Comparison of ENCODE assay signal across 8 cellular contexts in genomic region chr9:129384138-129384886, GRCh38.
A peak's percentile ranks its signal among the peaks of the same experiment; 100 is the strongest.
DNase-seq lines count a peak whose midpoint lies in the region; ATAC-seq and TF ChIP-seq lines count a peak whose summit lies in the region.

No MANE protein-coding gene starts in this region.

- H3K4me3 ChIP-seq in RWPE2 (ENCODE audit: severe bottlenecking) (no peak overlapping the region), epithelial cell of proximal tubule (ENCODE audit: low read depth, low read length) (peak overlapping the region; percentile 53)

- DNase-seq in RWPE2 (ENCODE audit: low spot score) (no peak), epithelial cell of proximal tubule (ENCODE audit: low read depth) (no peak), posterior vena cava (ENCODE audit: low spot score) (peak; percentile 38), G401 (ENCODE audit: low spot score) (no peak)

- TF ChIP-seq CTCF in RWPE2 (IDR thresholded peaks at IDR 0.05; ENCODE audit: poor library complexity, severe bottlenecking) (no peak), epithelial cell of proximal tubule (conservative IDR thresholded peaks at IDR 0.05; ENCODE audit: low read depth, low read length) (no peak)

- H3K36me3 ChIP-seq in ES-I3 (ENCODE audit: insufficient read depth, low read length): no peaks in the 10 kb centered on the region
- H3K36me3 ChIP-seq in RWPE2 (ENCODE audit: low read depth): no peaks in the 10 kb centered on the region

- H3K9me3 ChIP-seq in ES-I3 (ENCODE audit: control insufficient read depth, insufficient read depth, low read length) (no peaks in the 10 kb centered on the region), RWPE2 (ENCODE audit: severe bottlenecking) (no peaks in the 10 kb centered on the region)

- peak overlapping the region; percentile 56 for H3K27ac ChIP-seq in RWPE2 (ENCODE audit: poor library complexity, severe bottlenecking)

- H3K27me3 ChIP-seq in RWPE2 (ENCODE audit: insufficient read depth, poor library complexity, severe bottlenecking): no peaks in the 10 kb centered on the region

- no peak for ATAC-seq in RWPE2 (ENCODE audit: low read depth)
- no peak for ATAC-seq in HG02610 (IDR thresholded peaks at IDR 0.05; ENCODE audit: unreplicated experiment)
- no peak for ATAC-seq in GM18909 (IDR thresholded peaks at IDR 0.05; ENCODE audit: poor library complexity, unreplicated experiment)
- ATAC-seq in HG02759 (IDR thresholded peaks at IDR 0.05; ENCODE audit: unreplicated experiment): no peak

- in situ Hi-C loops in G401 (cut with HindIII; ENCODE audit: low sequenced_read_pairs): no loop called here

- H3K9ac ChIP-seq in ES-I3 (ENCODE audit: low read depth, low read length): peak overlapping the region; percentile 57; the same call in 1 of the 2 replicates

- intact Hi-C loops in posterior vena cava (cut with DNase I): no loop called here

- H3K4me1 ChIP-seq in ES-I3 (ENCODE audit: insufficient read depth, low read length): peaks cover 7% of the 10 kb centered on the region
- H3K4me1 ChIP-seq in RWPE2 (ENCODE audit: insufficient read depth, poor library complexity, severe bottlenecking): peaks cover 6% of the 10 kb centered on the region
